ENCODE assay signal across 29 cellular contexts in genomic region chr11:76837696-76838421, GRCh38. TPM values are rescaled to one million over a fixed set of nuclear protein-coding genes. Genes with fewer than 3 reads are reported as not detected.
DNase-seq lines count a peak whose midpoint lies in the region; ATAC-seq and TF ChIP-seq lines count a peak whose summit lies in the region.
"Had no signal": no experiment of that assay in that cellular context is flagged by ENCODE, and none has a peak within 500 bp of the region (broad histone marks: within the 10 kb centered on the region; RNA-seq: fewer than 3 reads in every experiment).

No MANE protein-coding gene starts in this region.

- H3K9me3 ChIP-seq in body of pancreas (no peaks in the 10 kb centered on the region), MG63 (no peaks in the 10 kb centered on the region; the same call in 1 of the 2 replicates)
- H3K9me3 ChIP-seq: BLaER1, mucosa of descending colon, Peyer's patch, thyroid gland had no signal

- intact Hi-C loops in body of pancreas (cut with DNase I): no loop called here

- DNase-seq in HUDEP-2 (lab: John Stamatoyannopoulos, UW; ENCODE audit: unreplicated experiment in 76 of 76): peak in 62 of 76 experiments; percentile 13 to 75 (median 48)
- DNase-seq in body of pancreas: no peak
- peak; percentile 55 for DNase-seq in mucosa of gallbladder (ENCODE audit: low spot score)
- no peak for DNase-seq in GDM1 (lab: John Stamatoyannopoulos, UW)
- DNase-seq in MG63: no peak
- DNase-seq: ACHN; activated CD4-positive, alpha-beta T cell treated with anti-CD3 and anti-CD28 coated beads for 4 hours; activated CD8-positive, alpha-beta T cell treated with anti-CD3 and anti-CD28 coated beads, Interleukin-2, amount 10 ng/mL, durations not matched to agents 7 days and 5 days; activated naive CD4-positive, alpha-beta T cell treated with anti-CD3 and anti-CD28 coated beads, Interleukin-2, amount 50 U/mL, for 16 hours; amniotic stem cell; Kasumi-1; mucosa of descending colon; MV-4-11; NCI-H1436; NCI-H2081 treated with DMSO at 0.1 percent for 48 hours; NCI-H226; NCI-H526 treated with DMSO at 0.1 percent for 48 hours; retina; SIG-M5; stimulated activated CD4-positive, alpha-beta T cell treated with anti-CD3 and anti-CD28 coated beads, Interleukin-1b, Interleukin-23, amount 100 ng/mL, for 48 hours; thyroid gland had no signal

- peaks cover 30% of the 10 kb centered on the region for H3K4me1 ChIP-seq in body of pancreas
- H3K4me1 ChIP-seq: BLaER1, parathyroid adenoma had no signal

- H3K27me3 ChIP-seq in body of pancreas (no peaks in the 10 kb centered on the region), MG63 (peaks cover 29% of the 10 kb centered on the region)
- H3K27me3 ChIP-seq: BLaER1, Peyer's patch, thyroid gland had no signal

- peak; percentile 58 for ATAC-seq in body of pancreas
- ATAC-seq in HG03354 (IDR thresholded peaks at IDR 0.05; ENCODE audit: poor library complexity, severe bottlenecking, unreplicated experiment): no peak
- no peak for ATAC-seq in GM21423 (IDR thresholded peaks at IDR 0.05; ENCODE audit: unreplicated experiment)
- ATAC-seq: activated CD8-positive, alpha-beta T cell treated with anti-CD3 and anti-CD28 coated beads, Interleukin-2, amount 10 ng/mL, durations not matched to agents 7 days and 5 days; activated T-helper 17 cell treated with anti-CD3 and anti-CD28 coated beads, Interleukin-2, amount 50 U/mL, for 72 hours had no signal

- TF ChIP-seq CTCF in 22Rv1 (IDR thresholded peaks at IDR 0.05) (no peak), body of pancreas (IDR thresholded peaks at IDR 0.05) (no peak)

- H3K27ac ChIP-seq in 22Rv1: 0 out of 2 replicates have a peak overlapping the region, but pooled peaks have one; percentile 46
- peak overlapping the region in 2 of 4 donors; percentile 21 to 22 for H3K27ac ChIP-seq in body of pancreas
- H3K27ac ChIP-seq: BLaER1, parathyroid adenoma, thyroid gland, WERI-Rb-1 had no signal

- 57 to 71% methylated on average over 3 of the region's 3 CpGs for WGBS in body of pancreas, 2 donors

- no peak overlapping the region for H3K4me3 ChIP-seq in body of pancreas
- H3K4me3 ChIP-seq in MG63: no peak overlapping the region
- H3K4me3 ChIP-seq: BLaER1, mucosa of descending colon, Peyer's patch, thyroid gland had no signal

- no peak for TF ChIP-seq POLR2A in body of pancreas (IDR thresholded peaks at IDR 0.05)

- H3K36me3 ChIP-seq in body of pancreas (replicated peaks in 1 of 2; ENCODE audit: insufficient read depth in 1 of 2, low read depth in 2 of 2) (no peaks in the 10 kb centered on the region), MG63 (no peaks in the 10 kb centered on the region)
- H3K36me3 ChIP-seq: BLaER1, Peyer's patch, thyroid gland, WERI-Rb-1 had no signal

RNA-seq across cellular contexts. Expression of gene ACER3, which starts 22.9 kb away (rescaled TPM):
- total RNA-seq in body of pancreas (1 to 10 TPM; 4.6 to 5.2 TPM), mucosa of gallbladder (23.5 TPM)
- 15.8 and 56.2 TPM in 2 replicates for total RNA-seq in MG63 (2014; rRNA removed; shearing (Covaris generic); ENCODE audit: low replicate concordance)

RNA-seq across cellular contexts. Expression of gene TSKU, which starts 54.7 kb away (rescaled TPM):
- total RNA-seq in body of pancreas (10 to 100 TPM; 32.7 to 51.7 TPM), mucosa of gallbladder (35.8 TPM)
- 4.8 and 8.2 TPM in 2 replicates for total RNA-seq in MG63 (2014; rRNA removed; shearing (Covaris generic); ENCODE audit: low replicate concordance)

Comparison
In these comparisons a context has a peak if more than half of its experiments do, and no peak if none do; other contexts are left out.
1. DNase-seq: peak in HUDEP-2 (62 of 76) and mucosa of gallbladder (single experiment); none in body of pancreas (0 of 4), GDM1 (single experiment) and MG63 (single experiment).